ENCODE assay signal across 23 cellular contexts in genomic region chr12:91388573-91388972, GRCh38.
DNase-seq lines count a peak whose midpoint lies in the region; ATAC-seq and TF ChIP-seq lines count a peak whose summit lies in the region.
"Had no signal": no experiment of that assay in that cellular context is flagged by ENCODE, and none has a peak within 500 bp of the region (broad histone marks: within the 10 kb centered on the region; RNA-seq: fewer than 3 reads in every experiment).

No MANE protein-coding gene starts in this region.

- peak; percentile 54 for DNase-seq in fibroblast of peridontal ligament (ENCODE audit: extremely low read depth)
- DNase-seq in prostate gland (ENCODE audit: low spot score): peak; percentile 58
- DNase-seq in activated effector memory CD4-positive, alpha-beta T cell treated with Interleukin-2 at 50 U/mL for 16 hours: no peak
- DNase-seq in amniotic stem cell (lab: John Stamatoyannopoulos, UW): no peak
- DNase-seq: activated CD4-positive, alpha-beta T cell treated with anti-CD3 and anti-CD28 coated beads, Interleukin-2, amount 10 ng/mL, durations not matched to agents 7 days and 5 days; activated CD8-positive, alpha-beta memory T cell treated with anti-CD3 and anti-CD28 coated beads, Interleukin-2, amount 50 U/mL, for 4 hours; activated effector memory CD4-positive, alpha-beta T cell treated with anti-CD3 and anti-CD28 coated beads, Interleukin-2, amount 50 U/mL, for 16 hours; CD4-positive, alpha-beta memory T cell; central memory CD4-positive, alpha-beta T cell; DMS79 treated with DMSO at 0.1 percent for 48 hours; esophagus squamous epithelium; GM23248; Kasumi-1; lower lobe of right lung; NCI-H1092 treated with DMSO at 0.1 percent for 48 hours; NCI-H2081 treated with DMSO at 0.1 percent for 48 hours; NCI-H446 treated with DMSO at 0.1 percent for 48 hours; stimulated activated CD4-positive, alpha-beta T cell treated with anti-CD3 and anti-CD28 coated beads, Interleukin-2, amount 100 ng/mL, for 48 hours; stimulated activated naive CD8-positive, alpha-beta T cell treated with anti-CD3 and anti-CD28 coated beads, Interleukin-15, amount 100 ng/mL, for 72 hours had no signal

- no peak overlapping the region for H3K4me3 ChIP-seq in prostate gland
- H3K4me3 ChIP-seq: esophagus squamous epithelium, GM23248, lower lobe of right lung had no signal

- no peak for TF ChIP-seq CTCF in C4-2B (conservative IDR thresholded peaks at IDR 0.05)
- TF ChIP-seq CTCF in VCaP (conservative IDR thresholded peaks at IDR 0.05): no peak
- no peak for TF ChIP-seq CTCF in prostate gland (IDR thresholded peaks at IDR 0.05)

- TF ChIP-seq POLR2A in prostate gland (IDR thresholded peaks at IDR 0.05): no peak

- no peaks in the 10 kb centered on the region for H3K27me3 ChIP-seq in prostate gland (replicated peaks; ENCODE audit: insufficient read depth)
- H3K27me3 ChIP-seq: esophagus squamous epithelium had no signal

- no peaks in the 10 kb centered on the region for H3K36me3 ChIP-seq in prostate gland
- H3K36me3 ChIP-seq: esophagus squamous epithelium, lower lobe of right lung had no signal

- 0% methylated on average over 1 of the region's 1 CpG for WGBS in prostate gland

- peak overlapping the region; percentile 91; the same call in 1 of the 2 replicates for H3K27ac ChIP-seq in C4-2B
- peak overlapping the region; percentile 97 for H3K27ac ChIP-seq in VCaP
- H3K27ac ChIP-seq in prostate gland: peak overlapping the region; percentile 80 to 82
- H3K27ac ChIP-seq: GM23248, lower lobe of right lung had no signal

- no peak for ATAC-seq in GM19395 (IDR thresholded peaks at IDR 0.05; ENCODE audit: unreplicated experiment)
- no peak for ATAC-seq in GM21526 (IDR thresholded peaks at IDR 0.05; ENCODE audit: low FRiP score, unreplicated experiment)
- ATAC-seq: lower lobe of right lung; stimulated activated naive CD8-positive, alpha-beta T cell treated with anti-CD3 and anti-CD28 coated beads, Interleukin-15, amount 100 ng/mL, for 72 hours had no signal

- H3K4me1 ChIP-seq in prostate gland (replicated peaks): peaks cover 19% of the 10 kb centered on the region
- H3K4me1 ChIP-seq: lower lobe of right lung had no signal

- H3K9me3 ChIP-seq in prostate gland: no peaks in the 10 kb centered on the region
- H3K9me3 ChIP-seq: esophagus squamous epithelium, lower lobe of right lung had no signal

- intact Hi-C loops in prostate gland (cut with DNase I): loop anchor here (5.0 kb wide), 1 partner anchor 754 kb away; no protein-coding TSS in a partner anchor

Comparison
In these comparisons a context has a peak if more than half of its experiments do, and no peak if none do; other contexts are left out.
1. DNase-seq: peak in fibroblast of peridontal ligament (single experiment) and prostate gland (single experiment); none in activated effector memory CD4-positive, alpha-beta T cell treated with Interleukin-2 at 50 U/mL for 16 hours (single experiment) and amniotic stem cell (single experiment).
2. Peak in every context shown above with its lines, with median percentiles within 50 percentile points of each other: H3K27ac ChIP-seq.